34 cellular contexts compared by ENCODE assay signal in genomic region chrX:95332530-95332929, GRCh38.
"Had no signal": no experiment of that assay in that cellular context is flagged by ENCODE, and none has a peak within 500 bp of the region (broad histone marks: within the 10 kb centered on the region; RNA-seq: fewer than 3 reads in every experiment).

No MANE protein-coding gene starts in this region.

- H3K4me3 ChIP-seq: adrenal gland, cardiac muscle cell, colonic mucosa, dorsolateral prefrontal cortex, gastrocnemius medialis, left lung, testis, transverse colon, uterus had no signal

- H3K9me3 ChIP-seq: adrenal gland, colonic mucosa, gastrocnemius medialis, testis, transverse colon, uterus had no signal

- H3K27me3 Mint-ChIP-seq: activated CD4-positive, alpha-beta memory T cell treated with anti-CD3 and anti-CD28 coated beads for 36 hours; activated CD4-positive, alpha-beta T cell treated with anti-CD3 and anti-CD28 coated beads, Interleukin-2, amount 10 ng/mL, durations not matched to agents 24 days and 14 days; activated naive CD8-positive, alpha-beta T cell treated with anti-CD3 and anti-CD28 coated beads for 36 hours; brain; naive thymus-derived CD8-positive, alpha-beta T cell; T-helper 17 cell had no signal

- H3K4me3 Mint-ChIP-seq: activated CD4-positive, alpha-beta memory T cell treated with anti-CD3 and anti-CD28 coated beads for 36 hours; activated CD4-positive, alpha-beta T cell treated with anti-CD3 and anti-CD28 coated beads, Interleukin-2, amount 10 ng/mL, durations not matched to agents 24 days and 14 days; activated naive CD4-positive, alpha-beta T cell treated with anti-CD3 and anti-CD28 coated beads for 36 hours; activated naive CD8-positive, alpha-beta T cell treated with anti-CD3 and anti-CD28 coated beads for 36 hours; activated T-helper 1 cell treated with anti-CD3 and anti-CD28 coated beads, Interleukin-12 subunit alpha, Interleukin-12 subunit beta, Interleukin-2, Interleukin-4 antibody, amounts not matched to agents 30 ng/mL and 10 ng/mL and 1 ng/mL, durations not matched to agents 14 hours and 24 hours and 36 hours; immature natural killer cell; naive thymus-derived CD8-positive, alpha-beta T cell; T-helper 17 cell had no signal

- H3K27ac ChIP-seq: adrenal gland, cardiac muscle cell, colonic mucosa, dorsolateral prefrontal cortex, gastrocnemius medialis, left lung, testis, transverse colon, uterus, WERI-Rb-1 had no signal

- H3K4me1 Mint-ChIP-seq: activated CD4-positive, alpha-beta T cell treated with anti-CD3 and anti-CD28 coated beads, Interleukin-2, amount 10 ng/mL, durations not matched to agents 24 days and 14 days; activated naive CD8-positive, alpha-beta T cell treated with anti-CD3 and anti-CD28 coated beads for 36 hours; immature natural killer cell; naive thymus-derived CD8-positive, alpha-beta T cell; T-helper 17 cell had no signal

- H3K36me3 ChIP-seq: adrenal gland, cardiac muscle cell, colonic mucosa, gastrocnemius medialis, left lung, transverse colon, uterus, WERI-Rb-1 had no signal

- DNase-seq: activated CD4-positive, alpha-beta memory T cell treated with anti-CD3 and anti-CD28 coated beads for 36 hours; activated CD4-positive, alpha-beta T cell treated with anti-CD3 and anti-CD28 coated beads, Interleukin-2, amount 10 ng/mL, durations not matched to agents 24 days and 14 days; activated CD4-positive, CD25-positive, alpha-beta regulatory T cell treated with anti-CD3 and anti-CD28 coated beads, Interleukin-2, amount 50 U/mL, for 72 hours; activated CD8-positive, alpha-beta memory T cell treated with anti-CD3 and anti-CD28 coated beads, Interleukin-2, amount 50 U/mL, for 4 hours; activated effector memory CD4-positive, alpha-beta T cell treated with anti-CD3 and anti-CD28 coated beads, Interleukin-2, amount 50 U/mL, for 16 hours; activated naive CD4-positive, alpha-beta T cell treated with anti-CD3 and anti-CD28 coated beads for 36 hours; activated naive CD8-positive, alpha-beta T cell treated with anti-CD3 and anti-CD28 coated beads for 36 hours; activated T-cell treated with anti-CD3 and anti-CD28 coated beads, Interleukin-2, amount 50 U/mL, for 1 hour; adrenal gland; cerebellar nuclear complex; colonic mucosa; dorsolateral prefrontal cortex; effector memory CD4-positive, alpha-beta T cell; erythroblast; gastrocnemius medialis; glutamatergic neuron; immature natural killer cell; left lung; midbrain; naive thymus-derived CD8-positive, alpha-beta T cell; posterior cingulate gyrus; stimulated activated CD4-positive, alpha-beta T cell treated with anti-CD3 and anti-CD28 coated beads, Interleukin-12 subunit alpha, Interleukin-12 subunit beta, amount 100 ng/mL, for 4 hours; stimulated activated CD4-positive, alpha-beta T cell treated with anti-CD3 and anti-CD28 coated beads, Interleukin-4, amount 100 ng/mL, for 1 hour; stimulated activated naive CD8-positive, alpha-beta T cell treated with anti-CD3 and anti-CD28 coated beads, Interleukin-15, Interleukin-2, amounts not matched to agents 100 U/mL and 50 U/mL, for 24 hours; T-helper 17 cell; T1000; testis; transverse colon; uterus; WERI-Rb-1 had no signal

- ATAC-seq: gastrocnemius medialis; left lung; naive thymus-derived CD8-positive, alpha-beta T cell; right cardiac atrium; stimulated activated naive CD8-positive, alpha-beta T cell treated with anti-CD3 and anti-CD28 coated beads, Interleukin-15, Interleukin-2, amounts not matched to agents 100 U/mL and 50 U/mL, for 24 hours; T-helper 17 cell had no signal

- H3K36me3 Mint-ChIP-seq: activated CD4-positive, alpha-beta memory T cell treated with anti-CD3 and anti-CD28 coated beads for 36 hours; activated naive CD8-positive, alpha-beta T cell treated with anti-CD3 and anti-CD28 coated beads for 36 hours; brain; immature natural killer cell had no signal

- H3K4me1 ChIP-seq: adrenal gland, colonic mucosa, gastrocnemius medialis, left lung, testis, transverse colon, uterus had no signal

- H3K9me3 Mint-ChIP-seq: activated CD4-positive, alpha-beta memory T cell treated with anti-CD3 and anti-CD28 coated beads for 36 hours; activated naive CD4-positive, alpha-beta T cell treated with anti-CD3 and anti-CD28 coated beads for 36 hours; activated naive CD8-positive, alpha-beta T cell treated with anti-CD3 and anti-CD28 coated beads for 36 hours; activated T-helper 1 cell treated with anti-CD3 and anti-CD28 coated beads, Interleukin-12 subunit alpha, Interleukin-12 subunit beta, Interleukin-2, Interleukin-4 antibody, amounts not matched to agents 30 ng/mL and 10 ng/mL and 1 ng/mL, durations not matched to agents 14 hours and 24 hours and 36 hours had no signal

- H3K27ac Mint-ChIP-seq: activated CD4-positive, alpha-beta memory T cell treated with anti-CD3 and anti-CD28 coated beads for 36 hours; activated CD4-positive, alpha-beta T cell treated with anti-CD3 and anti-CD28 coated beads, Interleukin-2, amount 10 ng/mL, durations not matched to agents 24 days and 14 days; activated naive CD4-positive, alpha-beta T cell treated with anti-CD3 and anti-CD28 coated beads for 36 hours; activated naive CD8-positive, alpha-beta T cell treated with anti-CD3 and anti-CD28 coated beads for 36 hours; activated T-helper 1 cell treated with anti-CD3 and anti-CD28 coated beads, Interleukin-12 subunit alpha, Interleukin-12 subunit beta, Interleukin-2, Interleukin-4 antibody, amounts not matched to agents 30 ng/mL and 10 ng/mL and 1 ng/mL, durations not matched to agents 14 hours and 24 hours and 36 hours; immature natural killer cell; naive thymus-derived CD8-positive, alpha-beta T cell; T-helper 17 cell had no signal

- H3K27me3 ChIP-seq: cardiac muscle cell, colonic mucosa, gastrocnemius medialis, left lung, testis, transverse colon, uterus had no signal
